10 cellular contexts compared by ENCODE assay signal in the genomic region with DNA sequence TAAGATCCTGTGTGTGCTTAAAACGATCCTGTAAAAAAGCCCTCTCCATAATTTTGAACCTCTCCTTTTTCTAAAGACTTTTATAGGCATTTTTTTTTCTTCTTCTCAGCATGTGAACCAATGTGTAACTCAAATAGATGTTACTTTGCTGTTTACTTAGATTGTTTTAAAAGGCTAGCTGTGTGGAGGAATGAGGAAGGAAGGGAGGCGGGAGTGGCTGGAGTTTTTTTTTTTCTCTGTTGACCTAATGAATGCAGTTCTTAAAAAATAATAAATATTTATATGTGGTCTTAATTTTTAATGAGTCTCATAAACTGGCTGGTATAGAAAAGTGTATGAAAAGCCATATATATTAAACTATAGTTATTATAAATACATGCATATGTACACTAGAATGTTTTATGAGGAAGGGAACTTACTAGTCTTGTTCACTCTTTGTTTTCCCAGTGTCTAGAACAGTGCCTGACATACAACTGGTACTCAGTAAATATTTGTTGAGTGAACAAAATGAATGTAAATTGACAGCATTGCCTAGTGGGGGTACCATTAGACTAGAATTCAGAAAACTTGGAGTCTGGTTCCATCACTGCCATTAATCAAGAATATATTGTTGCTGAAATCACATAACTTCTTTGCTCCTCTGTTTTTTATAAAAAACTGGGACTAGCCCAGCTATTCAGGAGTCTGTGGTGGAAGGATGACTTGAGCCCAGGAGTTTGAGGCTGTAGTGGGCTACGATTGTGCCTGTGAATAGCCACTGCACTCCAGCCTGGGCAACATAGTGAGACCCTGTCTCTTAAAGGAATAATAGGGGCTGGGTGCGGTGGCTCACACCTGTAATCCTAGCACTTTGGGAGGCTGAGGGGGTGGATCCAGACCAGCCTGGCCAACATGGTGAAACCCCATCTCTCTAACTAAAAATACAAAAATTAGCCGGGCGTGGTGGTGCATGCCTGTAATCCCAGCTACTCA. TPM values are rescaled to one million over a fixed set of nuclear protein-coding genes. Genes with fewer than 3 reads are reported as not detected.
DNase-seq lines count a peak whose midpoint lies in the region; ATAC-seq and TF ChIP-seq lines count a peak whose summit lies in the region.
"Had no signal": no experiment of that assay in that cellular context is flagged by ENCODE, and none has a peak within 500 bp of the region (broad histone marks: within the 10 kb centered on the region; RNA-seq: fewer than 3 reads in every experiment).

No MANE protein-coding gene starts in this region.

- peak; percentile 33 for DNase-seq in PC-3
- peak; percentile 62 for DNase-seq in choroid plexus epithelial cell (ENCODE audit: low read depth)
- DNase-seq in medulla oblongata (ENCODE audit: extremely low spot score): peak; percentile 24
- DNase-seq in thyroid gland: no peak
- DNase-seq in GM03348 (ENCODE audit: low spot score): no peak
- DNase-seq in epidermal melanocyte (ENCODE audit: insufficient read length, low spot score): no peak
- DNase-seq in NCI-H2227 treated with DMSO at 0.1 percent for 48 hours (lab: John Stamatoyannopoulos, UW): no peak
- DNase-seq: activated naive CD4-positive, alpha-beta T cell treated with anti-CD3 and anti-CD28 coated beads, Interleukin-2, amount 50 U/mL, for 16 hours; NCI-H187 had no signal

- peak overlapping the region; percentile 27; the same call in 1 of the 2 replicates for H2AFZ ChIP-seq in PC-3 (ENCODE audit: low read length)

- peaks cover 14% of the 10 kb centered on the region for H3K4me1 ChIP-seq in PC-3 (ENCODE audit: insufficient read depth, low read length)
- H3K4me1 ChIP-seq in thyroid gland: peaks cover 66 to 79% of the 10 kb centered on the region in 2 donors

- POLR2A ChIA-PET in PC-3 (lab: Charles Lee; ENCODE audit: unreplicated experiment): interaction anchor here (0.6 kb wide), 1 partner anchor 677 kb away, joined by 5 read pairs; no protein-coding TSS in a partner anchor

- H3K27ac ChIP-seq in PC-3 (ENCODE audit: low read length): peak overlapping the region; percentile 48
- H3K27ac ChIP-seq in thyroid gland: peak overlapping the region; percentile 54 to 84 (median 60)

- CTCF ChIA-PET in PC-3 (lab: Charles Lee): no interaction called here

- WGBS in thyroid gland, 2 donors: 65 to 66% methylated on average over 6 of the region's 6 CpGs

- H3K9ac ChIP-seq in PC-3 (ENCODE audit: low read length): 0 out of 2 replicates have a peak overlapping the region, but pooled peaks have one; percentile 0

- H3K27me3 ChIP-seq in PC-3 (ENCODE audit: low read length) (no peaks in the 10 kb centered on the region), thyroid gland (no peaks in the 10 kb centered on the region)

- TF ChIP-seq POLR2A in thyroid gland (IDR thresholded peaks at IDR 0.05): no peak

- H3K4me3 ChIP-seq in PC-3 (ENCODE audit: low read length) (no peak overlapping the region), choroid plexus epithelial cell (ENCODE audit: low read depth, low read length) (no peak overlapping the region), thyroid gland (replicated peaks in 1 of 3) (no peak overlapping the region)

- intact Hi-C loops in PC-3 (cut with micrococcal nuclease) (loop anchor here (1.0 to 5.0 kb wide), 6 partner anchors 10 to 205 kb away; no protein-coding TSS in a partner anchor), thyroid gland (cut with DNase I) (no loop called here)

- no peaks in the 10 kb centered on the region for H3K36me3 ChIP-seq in PC-3 (ENCODE audit: low read depth, low read length)
- no peaks in the 10 kb centered on the region for H3K36me3 ChIP-seq in thyroid gland

- TF ChIP-seq CTCF in PC-3 (conservative IDR thresholded peaks at IDR 0.05; ENCODE audit: low read depth, low read length): no peak
- TF ChIP-seq CTCF in choroid plexus epithelial cell (conservative IDR thresholded peaks at IDR 0.05; ENCODE audit: low read depth, low read length): no peak
- TF ChIP-seq CTCF in thyroid gland (IDR thresholded peaks at IDR 0.05): no peak

- H3K4me2 ChIP-seq in PC-3 (ENCODE audit: low read length): peak overlapping the region; percentile 32

- H3K9me3 ChIP-seq in PC-3 (ENCODE audit: low read length): no peaks in the 10 kb centered on the region
- no peaks in the 10 kb centered on the region for H3K9me3 ChIP-seq in thyroid gland

- ATAC-seq in PC-3 (peak; percentile 89), HG02678 (IDR thresholded peaks at IDR 0.05; ENCODE audit: unreplicated experiment) (no peak)

- BruUV-seq in PC-3 (replicated peaks; lab: Mats Ljungman, UMichigan): no TSS peak

- no peaks in the 10 kb centered on the region for H4K20me1 ChIP-seq in PC-3 (ENCODE audit: low read length)

- H3F3A ChIP-seq in PC-3 (ENCODE audit: low read length, unreplicated experiment): no peaks in the 10 kb centered on the region

- no peaks in the 10 kb centered on the region for H3K9me2 ChIP-seq in PC-3 (replicated peaks; ENCODE audit: low read length)

- H3K79me2 ChIP-seq in PC-3 (ENCODE audit: low read length): no peaks in the 10 kb centered on the region

RNA-seq across cellular contexts. Expression of a gene that starts 51.0 kb away (rescaled TPM):
- total RNA-seq in PC-3 (2014; rRNA removed): 5.2 and 12.7 TPM in 2 replicates
- total RNA-seq in thyroid gland: 100 to 1,000 TPM; 105 to 149 (median 118) TPM

Comparison
In these comparisons a context has a peak if more than half of its experiments do, and no peak if none do; other contexts are left out.
1. DNase-seq: peak in PC-3 (single experiment), choroid plexus epithelial cell (single experiment) and medulla oblongata (single experiment); none in thyroid gland (0 of 2), GM03348 (single experiment), epidermal melanocyte (single experiment) and NCI-H2227 treated with DMSO at 0.1 percent for 48 hours (single experiment).